In the genomic region with DNA sequence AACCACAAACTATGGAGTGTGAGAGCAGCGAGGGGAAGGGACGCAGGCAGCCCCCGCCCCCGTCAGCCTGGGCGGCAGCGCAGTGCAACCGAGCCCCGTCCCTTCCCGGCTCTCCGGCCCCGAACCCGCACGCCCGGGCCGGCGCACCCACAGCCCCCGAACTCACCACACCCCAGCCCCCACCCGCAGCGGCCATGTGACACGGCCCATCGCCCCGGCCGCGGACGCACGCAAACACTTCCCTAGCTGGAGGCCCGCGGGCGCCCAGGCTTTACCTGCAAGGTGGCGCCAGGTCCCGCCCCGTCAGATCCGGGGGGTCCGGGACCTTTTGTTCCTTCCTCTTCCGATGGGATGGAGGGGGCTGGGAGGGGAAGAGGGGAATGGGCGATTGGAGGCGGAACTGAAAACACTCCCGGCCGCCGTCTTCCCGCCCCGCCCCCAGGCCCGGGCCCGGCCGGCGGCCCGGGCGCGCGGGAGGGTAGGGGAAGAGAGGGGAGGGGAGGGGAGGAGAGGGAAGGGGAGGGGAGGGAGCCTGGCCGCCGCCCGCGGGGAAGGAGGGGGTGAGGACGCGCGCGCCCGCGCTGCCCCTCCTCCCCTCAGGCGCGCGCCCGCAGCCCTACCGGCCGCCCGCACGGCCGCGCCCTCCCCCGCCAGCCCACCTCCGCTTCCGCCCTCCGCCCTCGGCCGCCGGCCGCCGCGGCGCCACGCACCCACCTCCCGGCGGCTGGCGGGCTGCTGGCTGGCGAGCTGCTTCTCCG, we compare ENCODE assay signal across 8 cellular contexts. TPM values are rescaled to one million over a fixed set of nuclear protein-coding genes. Genes with fewer than 3 reads are reported as not detected.
A peak's percentile ranks its signal among the peaks of the same experiment; 100 is the strongest.
DNase-seq lines count a peak whose midpoint lies in the region; ATAC-seq, FAIRE-seq and TF ChIP-seq lines count a peak whose summit lies in the region.

A gene (minus strand): TSS at position 574 of the 758 bp plus-strand sequence. CDS start 33,903 bp downstream, outside the sequence.

- peaks cover 13% of the 10 kb centered on the region for H4K20me1 ChIP-seq in GM23248 (ENCODE audit: insufficient read depth)

- peak within 1 kb of the TSS; percentile 92 for H3K27ac Mint-ChIP-seq in activated naive CD4-positive, alpha-beta T cell treated with anti-CD3 and anti-CD28 coated beads, Interleukin-2, amount 50 U/mL, for 72 hours

- no peaks in the 10 kb centered on the region; the same call in 1 of the 2 replicates for H3F3A ChIP-seq in GM23248 (ENCODE audit: insufficient read depth)

- H3K79me2 ChIP-seq in GM23248 (ENCODE audit: insufficient read depth): peaks cover 51% of the 10 kb centered on the region

- H3K9me2 ChIP-seq in GM23248 (ENCODE audit: insufficient read depth): no peaks in the 10 kb centered on the region

- peak within 1 kb of the TSS; percentile 92 for H2AFZ ChIP-seq in GM23248

- peak; percentile 52 for ATAC-seq in SK-N-SH treated with all-trans-retinoic acid at 6 μM for 48 hours
- peak; percentile 40 to 49 for ATAC-seq in activated naive CD4-positive, alpha-beta T cell treated with anti-CD3 and anti-CD28 coated beads, Interleukin-2, amount 50 U/mL, for 72 hours
- ATAC-seq in pancreas: peak; percentile 66 to 79 (median 74)

- in situ Hi-C loops in GM23248 (cut with MboI): no loop called here

- peak; percentile 66 for DNase-seq in EL
- peak; percentile 81 for DNase-seq in GM23248
- peak; percentile 61 for DNase-seq in LHCN-M2 (ENCODE audit: low read depth)
- DNase-seq in activated naive CD4-positive, alpha-beta T cell treated with anti-CD3 and anti-CD28 coated beads, Interleukin-2, amount 50 U/mL, for 72 hours (ENCODE audit: low spot score in 2 of 2): peak; percentile 65 to 87
- peak; percentile 46 to 92 (median 81) for DNase-seq in head of caudate nucleus
- DNase-seq in pancreas: peak; percentile 83 to 93 (median 88)

- H3K9ac ChIP-seq in GM23248: peak within 1 kb of the TSS; percentile 95

- no peak for TF ChIP-seq CTCF in pancreas (IDR thresholded peaks at IDR 0.05)

- H3K9me3 ChIP-seq in GM23248 (ENCODE audit: low read depth): no peaks in the 10 kb centered on the region
- no peaks in the 10 kb centered on the region for H3K9me3 ChIP-seq in pancreas
- H3K9me3 ChIP-seq in thymus (ENCODE audit: control insufficient read depth): no peaks in the 10 kb centered on the region

- no peaks in the 10 kb centered on the region for H3K36me3 ChIP-seq in GM23248 (ENCODE audit: low read depth)
- no peaks in the 10 kb centered on the region for H3K36me3 ChIP-seq in pancreas
- no peaks in the 10 kb centered on the region for H3K36me3 ChIP-seq in thymus (ENCODE audit: control insufficient read depth, insufficient read depth)

- H3K27ac ChIP-seq in GM23248 (peak within 1 kb of the TSS; percentile 86), pancreas (peak within 1 kb of the TSS; percentile 86 to 98 (median 93)), thymus (ENCODE audit: low read depth) (peak within 1 kb of the TSS; percentile 100)

- H3K36me3 Mint-ChIP-seq in activated naive CD4-positive, alpha-beta T cell treated with anti-CD3 and anti-CD28 coated beads, Interleukin-2, amount 50 U/mL, for 72 hours: peaks cover 13 to 21% of the 10 kb centered on the region in 2 donors

- FAIRE-seq in pancreas (lab: Jason Lieb, UNC): no peak

- H3K4me3 ChIP-seq in GM23248 (peak within 1 kb of the TSS; percentile 84), pancreas (peak within 1 kb of the TSS; percentile 56 to 73 (median 64)), thymus (ENCODE audit: low read length) (peak within 1 kb of the TSS; percentile 97)

- H3K27me3 ChIP-seq in GM23248 (replicated peaks; ENCODE audit: insufficient read depth): 0 out of 2 replicates have a peak, but pooled peaks cover 2% of the 10 kb centered on the region
- H3K27me3 ChIP-seq in pancreas: no peaks in the 10 kb centered on the region
- no peaks in the 10 kb centered on the region for H3K27me3 ChIP-seq in thymus (ENCODE audit: control insufficient read depth, insufficient read depth)

- intact Hi-C loops in head of caudate nucleus (cut with DNase I): loop anchor here (5.0 kb wide), 1 partner anchor 92 kb away; no protein-coding TSS in a partner anchor
- intact Hi-C loops in pancreas (cut with DNase I): no loop called here

- H3K9me3 Mint-ChIP-seq in activated naive CD4-positive, alpha-beta T cell treated with anti-CD3 and anti-CD28 coated beads, Interleukin-2, amount 50 U/mL, for 72 hours: no peaks in the 10 kb centered on the region

- H3K4me1 ChIP-seq in GM23248 (ENCODE audit: insufficient read depth) (peaks cover 14% of the 10 kb centered on the region), pancreas (peaks cover 15 to 35% (median 29%) of the 10 kb centered on the region in 3 donors), thymus (ENCODE audit: control insufficient read depth, insufficient read depth, low read length) (peaks cover 33% of the 10 kb centered on the region)

- peak within 1 kb of the TSS; percentile 96 for H3K4me2 ChIP-seq in GM23248 (ENCODE audit: unreplicated experiment)

- 1 to 2% methylated on average over 23 to 60 of the region's 87 CpGs for WGBS in GM23248 (ENCODE audit: low coverage in 1 of 2, low lambda C conversion rate in 2 of 2, missing lambda C conversion rate in 2 of 2), 2 experiments
- 1% methylated on average over 42 to 81 of the region's 87 CpGs for WGBS in pancreas, 2 donors
- under 1% methylated on average over 87 of the region's 87 CpGs for WGBS in thymus

TF ChIP-seq in SK-N-SH treated with all-trans-retinoic acid at 6 μM for 48 hours, 23 proteins besides CTCF, POLR2A, EP300 and RAD21:
- no peak for TF ChIP-seq ZNF565 (CRISPR knock-in tag; conservative IDR thresholded peaks at IDR 0.05; ENCODE audit: low read depth)
- TF ChIP-seq, protein P1, sequence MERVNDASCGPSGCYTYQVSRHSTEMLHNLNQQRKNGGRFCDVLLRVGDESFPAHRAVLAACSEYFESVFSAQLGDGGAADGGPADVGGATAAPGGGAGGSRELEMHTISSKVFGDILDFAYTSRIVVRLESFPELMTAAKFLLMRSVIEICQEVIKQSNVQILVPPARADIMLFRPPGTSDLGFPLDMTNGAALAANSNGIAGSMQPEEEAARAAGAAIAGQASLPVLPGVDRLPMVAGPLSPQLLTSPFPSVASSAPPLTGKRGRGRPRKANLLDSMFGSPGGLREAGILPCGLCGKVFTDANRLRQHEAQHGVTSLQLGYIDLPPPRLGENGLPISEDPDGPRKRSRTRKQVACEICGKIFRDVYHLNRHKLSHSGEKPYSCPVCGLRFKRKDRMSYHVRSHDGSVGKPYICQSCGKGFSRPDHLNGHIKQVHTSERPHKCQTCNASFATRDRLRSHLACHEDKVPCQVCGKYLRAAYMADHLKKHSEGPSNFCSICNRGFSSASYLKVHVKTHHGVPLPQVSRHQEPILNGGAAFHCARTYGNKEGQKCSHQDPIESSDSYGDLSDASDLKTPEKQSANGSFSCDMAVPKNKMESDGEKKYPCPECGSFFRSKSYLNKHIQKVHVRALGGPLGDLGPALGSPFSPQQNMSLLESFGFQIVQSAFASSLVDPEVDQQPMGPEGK (CRISPR knock-in tag; IDR thresholded peaks at IDR 0.05; ENCODE audit: borderline replicate concordance): peak; percentile 25; the same call in 1 of the 2 replicates
TF ChIP-seq in SK-N-SH treated with all-trans-retinoic acid at 6 μM for 48 hours: peak in this region for 1.

RNA-seq across cellular contexts. Expression of the gene that starts here (rescaled TPM):
- total RNA-seq in GM23248 (2014; rRNA removed; shearing (Covaris generic)): 77.7 and 86.6 TPM in 2 replicates
- polyA plus RNA-seq in GM23248 (2016; fragmentation: Nextera tagmentation; extraction: Ambion mirVana): 52.4 and 54.1 TPM in 2 replicates
- total RNA-seq in LHCN-M2 (2014; rRNA removed): 94.3 and 105 TPM in 2 replicates
- polyA plus RNA-seq in LHCN-M2 (2012): 57.6 TPM
- total RNA-seq in activated naive CD4-positive, alpha-beta T cell treated with anti-CD3 and anti-CD28 coated beads, Interleukin-2, amount 50 U/mL, for 72 hours: 100 to 1,000 TPM; 108 to 146 TPM
- 10 to 100 TPM; 35.2 to 71.2 (median 55.5) TPM for total RNA-seq in pancreas
- 10 to 100 TPM in 1 of 2 donors, 1 to 10 TPM in 1; 8.7 to 18.1 TPM for polyA plus RNA-seq in pancreas
- 37.0 TPM for polyA plus RNA-seq in thymus

Comparison
In these comparisons a context has a peak if more than half of its experiments do, and no peak if none do; other contexts are left out.
1. Peak in every context shown above with its lines: DNase-seq, ATAC-seq, H3K4me3 ChIP-seq and H3K27ac ChIP-seq.